In genomic region chr2:62669180-62669579, GRCh38 we compare ENCODE assay signal across 1 cellular context.
TF ChIP-seq lines count a peak whose summit lies in the region.

No MANE protein-coding gene starts in this region.

TF ChIP-seq in A549, 52 proteins besides CTCF, POLR2A, EP300 and RAD21:
- no peak for TF ChIP-seq NFE2L2 (conservative IDR thresholded peaks at IDR 0.05; ENCODE audit: low read length)
- no peak for TF ChIP-seq MYC (IDR thresholded peaks at IDR 0.05; ENCODE audit: borderline replicate concordance, low read length)
- no peak for TF ChIP-seq CHD4 (IDR thresholded peaks at IDR 0.05; ENCODE audit: borderline replicate concordance)
- no peak for TF ChIP-seq CBX8 (IDR thresholded peaks at IDR 0.05)
- TF ChIP-seq JUNB (IDR thresholded peaks at IDR 0.05): no peak
- TF ChIP-seq ZC3H11A (IDR thresholded peaks at IDR 0.05): no peak
- TF ChIP-seq POLR2AphosphoS2 (conservative IDR thresholded peaks at IDR 0.05; ENCODE audit: low read length): no peak
- TF ChIP-seq MAFK (IDR thresholded peaks at IDR 0.05; ENCODE audit: partially characterized antibody): peak; percentile 55
